In genomic region chr1:113903496-113904291, GRCh38 we compare ENCODE assay signal across 8 cellular contexts. TPM values are rescaled to one million over a fixed set of nuclear protein-coding genes. Genes with fewer than 3 reads are reported as not detected.
A peak's percentile ranks its signal among the peaks of the same experiment; 100 is the strongest.
DNase-seq lines count a peak whose midpoint lies in the region; ATAC-seq lines count a peak whose summit lies in the region.

No MANE protein-coding gene starts in this region.

- peak overlapping the region; percentile 94 to 100 (median 98) for H3K4me3 Mint-ChIP-seq in CD4-positive, CD25-positive, alpha-beta regulatory T cell
- H3K4me3 Mint-ChIP-seq in activated naive CD8-positive, alpha-beta T cell treated with anti-CD3 and anti-CD28 coated beads, Interleukin-2, amount 50 U/mL, for 24 hours = peak overlapping the region; percentile 99

- H3K36me3 ChIP-seq in CD4-positive, CD25-positive, alpha-beta regulatory T cell (ENCODE audit: control insufficient read depth, insufficient read depth, low read length) = peaks cover 42% of the 10 kb centered on the region
- H3K36me3 ChIP-seq in subcutaneous abdominal adipose tissue (ENCODE audit: control insufficient read depth in 5 of 5, insufficient read depth in 5 of 5, low read length in 5 of 5) = peaks cover 10 to 37% (median 24%) of the 10 kb centered on the region in 5 donors

- H3K27me3 Mint-ChIP-seq in CD4-positive, CD25-positive, alpha-beta regulatory T cell = no peaks in the 10 kb centered on the region
- peaks cover 3% of the 10 kb centered on the region for H3K27me3 Mint-ChIP-seq in activated naive CD8-positive, alpha-beta T cell treated with anti-CD3 and anti-CD28 coated beads, Interleukin-2, amount 50 U/mL, for 24 hours

- H3K27me3 ChIP-seq in CD4-positive, CD25-positive, alpha-beta regulatory T cell (ENCODE audit: control insufficient read depth, insufficient read depth, low read length) = no peaks in the 10 kb centered on the region
- H3K27me3 ChIP-seq in layer of hippocampus (ENCODE audit: control insufficient read depth, insufficient read depth, low read length) (no peaks in the 10 kb centered on the region), subcutaneous abdominal adipose tissue (ENCODE audit: control insufficient read depth in 5 of 5, insufficient read depth in 4 of 5, low read length in 5 of 5) (no peaks in the 10 kb centered on the region)

- peak in 2 of 3 donors; percentile 27 to 67 for DNase-seq in CD4-positive, CD25-positive, alpha-beta regulatory T cell
- DNase-seq in Jurkat, Clone E6-1 (ENCODE audit: low read depth, low spot score) = no peak
- peak; percentile 9 for DNase-seq in activated naive CD8-positive, alpha-beta T cell treated with anti-CD3 and anti-CD28 coated beads, Interleukin-2, amount 50 U/mL, for 24 hours
- DNase-seq in NCI-H2081 (lab: John Stamatoyannopoulos, UW) = no peak

- peak overlapping the region; percentile 71 to 99 (median 89) for H3K9ac ChIP-seq in subcutaneous abdominal adipose tissue (ENCODE audit: low read length in 5 of 5)

- peaks cover 50% of the 10 kb centered on the region for H3K36me3 Mint-ChIP-seq in CD4-positive, CD25-positive, alpha-beta regulatory T cell
- peaks cover 64% of the 10 kb centered on the region for H3K36me3 Mint-ChIP-seq in activated naive CD8-positive, alpha-beta T cell treated with anti-CD3 and anti-CD28 coated beads, Interleukin-2, amount 50 U/mL, for 24 hours (ENCODE audit: low read depth)

- peaks cover 23 to 84% (median 60%) of the 10 kb centered on the region in 4 donors for H3K4me1 Mint-ChIP-seq in CD4-positive, CD25-positive, alpha-beta regulatory T cell
- H3K4me1 Mint-ChIP-seq in activated naive CD8-positive, alpha-beta T cell treated with anti-CD3 and anti-CD28 coated beads, Interleukin-2, amount 50 U/mL, for 24 hours = peaks cover 66% of the 10 kb centered on the region

- H3K4me1 ChIP-seq in CD4-positive, CD25-positive, alpha-beta regulatory T cell (ENCODE audit: control insufficient read depth, insufficient read depth, low read length, poor library complexity, severe bottlenecking) = peaks cover 36% of the 10 kb centered on the region
- H3K4me1 ChIP-seq in subcutaneous abdominal adipose tissue (ENCODE audit: control insufficient read depth in 5 of 5, insufficient read depth in 5 of 5, low read length in 5 of 5) = peaks cover 9 to 31% (median 26%) of the 10 kb centered on the region in 5 donors

- H3K9me3 ChIP-seq in CD4-positive, CD25-positive, alpha-beta regulatory T cell (ENCODE audit: control insufficient read depth in 2 of 2, low read length in 2 of 2) = no peaks in the 10 kb centered on the region
- H3K9me3 ChIP-seq in subcutaneous abdominal adipose tissue (ENCODE audit: control insufficient read depth in 5 of 5, low read length in 5 of 5) = no peaks in the 10 kb centered on the region

- peak overlapping the region; percentile 97 for H3K27ac ChIP-seq in CD4-positive, CD25-positive, alpha-beta regulatory T cell (ENCODE audit: insufficient read depth, low read length, poor library complexity, severe bottlenecking)
- H3K27ac ChIP-seq in layer of hippocampus (ENCODE audit: low read depth, low read length) = peak overlapping the region; percentile 97
- peak overlapping the region; percentile 98 for H3K27ac ChIP-seq in subcutaneous abdominal adipose tissue (ENCODE audit: low read depth, low read length)

- H3K27ac Mint-ChIP-seq in CD4-positive, CD25-positive, alpha-beta regulatory T cell = peak overlapping the region; percentile 94 to 100 (median 99)
- peak overlapping the region; percentile 98 for H3K27ac Mint-ChIP-seq in activated naive CD8-positive, alpha-beta T cell treated with anti-CD3 and anti-CD28 coated beads, Interleukin-2, amount 50 U/mL, for 24 hours

- no peak for ATAC-seq in CD4-positive, CD25-positive, alpha-beta regulatory T cell (ENCODE audit: low read depth in 2 of 2)
- no peak for ATAC-seq in activated naive CD8-positive, alpha-beta T cell treated with anti-CD3 and anti-CD28 coated beads, Interleukin-2, amount 50 U/mL, for 24 hours
- ATAC-seq in GM18498 (IDR thresholded peaks at IDR 0.05; ENCODE audit: unreplicated experiment) = no peak
- ATAC-seq in esophagus mucosa = no peak

- peak overlapping the region; percentile 97 for H3K4me3 ChIP-seq in CD4-positive, CD25-positive, alpha-beta regulatory T cell (ENCODE audit: low read depth, low read length)
- peak overlapping the region; percentile 90 for H3K4me3 ChIP-seq in Jurkat, Clone E6-1 (ENCODE audit: low read length)
- H3K4me3 ChIP-seq in subcutaneous abdominal adipose tissue (ENCODE audit: low read depth in 1 of 5, low read length in 5 of 5) = peak overlapping the region; percentile 86 to 99 (median 90)

- H3K9me3 Mint-ChIP-seq in CD4-positive, CD25-positive, alpha-beta regulatory T cell = no peaks in the 10 kb centered on the region
- no peaks in the 10 kb centered on the region for H3K9me3 Mint-ChIP-seq in activated naive CD8-positive, alpha-beta T cell treated with anti-CD3 and anti-CD28 coated beads, Interleukin-2, amount 50 U/mL, for 24 hours

RNA-seq across cellular contexts. Expression of gene AP4B1, which starts 0.9 kb away (rescaled TPM):
- 53.6 TPM for total RNA-seq in CD4-positive, CD25-positive, alpha-beta regulatory T cell
- 10 to 100 TPM; 12.9 to 16.1 (median 14.5) TPM for polyA plus RNA-seq in CD4-positive, CD25-positive, alpha-beta regulatory T cell
- polyA plus RNA-seq in Jurkat, Clone E6-1 (2012; ENCODE audit: insufficient read depth, insufficient read length) = 55.8 TPM
- 17.0 TPM for total RNA-seq in esophagus mucosa

RNA-seq across cellular contexts. Expression of gene DCLRE1B, which starts 1.4 kb away (rescaled TPM):
- 7.0 TPM for total RNA-seq in CD4-positive, CD25-positive, alpha-beta regulatory T cell
- polyA plus RNA-seq in CD4-positive, CD25-positive, alpha-beta regulatory T cell = 1 to 10 TPM; 2.2 to 6.6 (median 4.7) TPM
- polyA plus RNA-seq in Jurkat, Clone E6-1 (2012; ENCODE audit: insufficient read depth, insufficient read length) = 20.4 TPM
- total RNA-seq in esophagus mucosa = 4.7 TPM

RNA-seq across cellular contexts. Expression of gene BCL2L15, which starts 16.3 kb away (rescaled TPM):
- total RNA-seq in CD4-positive, CD25-positive, alpha-beta regulatory T cell = 2.2 TPM
- polyA plus RNA-seq in CD4-positive, CD25-positive, alpha-beta regulatory T cell = 1 to 10 TPM in 1 of 4 donors, under 1 TPM in 3; 0.30 to 2.1 (median 0.63) TPM
- polyA plus RNA-seq in Jurkat, Clone E6-1 (2012; ENCODE audit: insufficient read depth, insufficient read length) = not detected
- 8.4 TPM for total RNA-seq in esophagus mucosa

RNA-seq across cellular contexts. Expression of gene HIPK1, which starts 25.4 kb away (rescaled TPM):
- total RNA-seq in CD4-positive, CD25-positive, alpha-beta regulatory T cell = 189 TPM
- 10 to 100 TPM in 2 of 4 donors, 1 to 10 TPM in 2; 8.6 to 12.5 (median 11.0) TPM for polyA plus RNA-seq in CD4-positive, CD25-positive, alpha-beta regulatory T cell
- 28.6 TPM for polyA plus RNA-seq in Jurkat, Clone E6-1 (2012; ENCODE audit: insufficient read depth, insufficient read length)
- total RNA-seq in esophagus mucosa = 41.6 TPM

RNA-seq across cellular contexts. Expression of gene PTPN22, which starts 32.2 kb away (rescaled TPM):
- total RNA-seq in CD4-positive, CD25-positive, alpha-beta regulatory T cell = 58.5 TPM
- polyA plus RNA-seq in CD4-positive, CD25-positive, alpha-beta regulatory T cell = 10 to 100 TPM; 49.1 to 93.4 (median 65.1) TPM
- polyA plus RNA-seq in Jurkat, Clone E6-1 (2012; ENCODE audit: insufficient read depth, insufficient read length) = 8.0 TPM
- total RNA-seq in esophagus mucosa = 1.9 TPM

Comparison
In these comparisons a context has a peak if more than half of its experiments do, and no peak if none do; other contexts are left out.
1. DNase-seq: peak in CD4-positive, CD25-positive, alpha-beta regulatory T cell (2 of 3) and activated naive CD8-positive, alpha-beta T cell treated with anti-CD3 and anti-CD28 coated beads, Interleukin-2, amount 50 U/mL, for 24 hours (single experiment); none in Jurkat, Clone E6-1 (single experiment) and NCI-H2081 (0 of 2).
2. Peak in every context shown above with its lines, with median percentiles within 50 percentile points of each other: H3K27ac ChIP-seq and H3K4me3 ChIP-seq.